In genomic region chr5:17219006-17219422, GRCh38 we compare ENCODE assay signal across 8 cellular contexts. TPM values are rescaled to one million over a fixed set of nuclear protein-coding genes. Genes with fewer than 3 reads are reported as not detected.
A peak's percentile ranks its signal among the peaks of the same experiment; 100 is the strongest.
DNase-seq lines count a peak whose midpoint lies in the region; ATAC-seq and TF ChIP-seq lines count a peak whose summit lies in the region.

No MANE protein-coding gene starts in this region.

- no peaks in the 10 kb centered on the region for H3K4me1 Mint-ChIP-seq in activated CD4-positive, alpha-beta memory T cell treated with anti-CD3 and anti-CD28 coated beads, Interleukin-2, amount 10 ng/mL, durations not matched to agents 7 days and 5 days

- H3K36me3 ChIP-seq in heart left ventricle: no peaks in the 10 kb centered on the region
- H3K36me3 ChIP-seq in iPS DF 6.9 (ENCODE audit: control insufficient read depth, insufficient read depth, low read length): no peaks in the 10 kb centered on the region
- H3K36me3 ChIP-seq in smooth muscle cell (ENCODE audit: low read depth): no peaks in the 10 kb centered on the region

- CTCF ChIA-PET in activated CD4-positive, alpha-beta memory T cell treated with anti-CD3 and anti-CD28 coated beads, Interleukin-2, amount 10 ng/mL, durations not matched to agents 7 days and 5 days (lab: Charles Lee): no interaction called here

- no peaks in the 10 kb centered on the region for H3K9me3 ChIP-seq in heart left ventricle
- H3K9me3 ChIP-seq in iPS DF 6.9 (ENCODE audit: control insufficient read depth, insufficient read depth, low read length): no peaks in the 10 kb centered on the region
- H3K9me3 ChIP-seq in smooth muscle cell (replicated peaks; ENCODE audit: low read depth): no peaks in the 10 kb centered on the region

- intact Hi-C loops in heart left ventricle (cut with DNase I) (loop anchor here in 7 of 10 donors (5.0 to 10.0 kb wide), 3 partner anchors 1066 to 1093 kb away; no protein-coding TSS in a partner anchor), left ventricle myocardium superior (cut with micrococcal nuclease) (loop anchor here (10.0 kb wide), 1 partner anchor 1086 kb away; no protein-coding TSS in a partner anchor)

- H3K4me3 ChIP-seq in heart left ventricle (peak overlapping the region in 11 of 12 donors; percentile 22 to 69 (median 50)), WI38 (ENCODE audit: low read depth, low read length) (peak overlapping the region; percentile 77), iPS DF 6.9 (ENCODE audit: low read length) (peak overlapping the region; percentile 86; the same call in 1 of the 2 replicates), smooth muscle cell (peak overlapping the region; percentile 81)

- H2AFZ ChIP-seq in smooth muscle cell (ENCODE audit: low read depth): no peak overlapping the region

- H3K79me2 ChIP-seq in smooth muscle cell (ENCODE audit: low read depth): peaks cover 67% of the 10 kb centered on the region

- H3K9me3 Mint-ChIP-seq in activated CD4-positive, alpha-beta memory T cell treated with anti-CD3 and anti-CD28 coated beads, Interleukin-2, amount 10 ng/mL, durations not matched to agents 7 days and 5 days: no peaks in the 10 kb centered on the region

- TF ChIP-seq CTCF in heart left ventricle (IDR thresholded peaks at IDR 0.05) (no peak), WI38 (IDR thresholded peaks at IDR 0.05; ENCODE audit: low read depth, low read length) (no peak), smooth muscle cell (IDR thresholded peaks at IDR 0.05; ENCODE audit: borderline replicate concordance, insufficient read depth, poor library complexity, severe bottlenecking) (no peak)

- H3K27ac ChIP-seq in heart left ventricle (no peak overlapping the region), iPS DF 6.9 (ENCODE audit: low read length) (no peak overlapping the region), smooth muscle cell (ENCODE audit: low read depth) (peak overlapping the region; percentile 94)

- DNase-seq in heart left ventricle (no peak), left ventricle myocardium superior (no peak), iPS DF 6.9 (ENCODE audit: low read depth, low spot score) (no peak), smooth muscle cell (lab: John Stamatoyannopoulos, UW; ENCODE audit: unreplicated experiment) (no peak), SHP77 (lab: John Stamatoyannopoulos, UW) (no peak)
- no peak for DNase-seq in activated CD4-positive, alpha-beta memory T cell treated with anti-CD3 and anti-CD28 coated beads, Interleukin-2, amount 10 ng/mL, durations not matched to agents 7 days and 5 days

- POLR2A ChIA-PET in activated CD4-positive, alpha-beta memory T cell treated with anti-CD3 and anti-CD28 coated beads, Interleukin-2, amount 10 ng/mL, durations not matched to agents 7 days and 5 days (lab: Charles Lee): no interaction called here

- H3K4me2 ChIP-seq in smooth muscle cell: peak overlapping the region; percentile 90

- no peaks in the 10 kb centered on the region for H3K36me3 Mint-ChIP-seq in activated CD4-positive, alpha-beta memory T cell treated with anti-CD3 and anti-CD28 coated beads, Interleukin-2, amount 10 ng/mL, durations not matched to agents 7 days and 5 days (ENCODE audit: low read depth)

- ATAC-seq in heart left ventricle: no peak
- ATAC-seq in left ventricle myocardium superior: no peak
- peak; percentile 18 for ATAC-seq in HG03439 (IDR thresholded peaks at IDR 0.05; ENCODE audit: unreplicated experiment)

- H4K20me1 ChIP-seq in smooth muscle cell (ENCODE audit: low read depth): peaks cover 53% of the 10 kb centered on the region

- H3K27me3 ChIP-seq in heart left ventricle: peaks cover 4 to 72% (median 34%) of the 10 kb centered on the region in 9 donors
- no peaks in the 10 kb centered on the region for H3K27me3 ChIP-seq in iPS DF 6.9 (ENCODE audit: control insufficient read depth, insufficient read depth, low read length)
- no peaks in the 10 kb centered on the region for H3K27me3 ChIP-seq in smooth muscle cell (ENCODE audit: low read depth)

- H3K4me1 ChIP-seq in heart left ventricle (peaks cover 0 to 28% (median 9%) of the 10 kb centered on the region in 12 donors), iPS DF 6.9 (ENCODE audit: control insufficient read depth, insufficient read depth, low read length) (peaks cover 7% of the 10 kb centered on the region; the same call in 1 of the 2 replicates), smooth muscle cell (ENCODE audit: low read depth) (peaks cover 61% of the 10 kb centered on the region)

- no peak overlapping the region for H3K4me3 Mint-ChIP-seq in activated CD4-positive, alpha-beta memory T cell treated with anti-CD3 and anti-CD28 coated beads, Interleukin-2, amount 10 ng/mL, durations not matched to agents 7 days and 5 days

- no peak for TF ChIP-seq POLR2A in heart left ventricle (IDR thresholded peaks at IDR 0.05)

- H3K27ac Mint-ChIP-seq in activated CD4-positive, alpha-beta memory T cell treated with anti-CD3 and anti-CD28 coated beads, Interleukin-2, amount 10 ng/mL, durations not matched to agents 7 days and 5 days: no peak overlapping the region

- 8 to 12% (median 8%) methylated on average over 9 to 20 of the region's 20 CpGs for WGBS in heart left ventricle, 4 donors
- no CpG with 5 or more reads among the region's 20 CpGs for WGBS in iPS DF 6.9 (ENCODE audit: insufficient coverage, insufficient read length)
- 1% methylated on average over 20 of the region's 20 CpGs for WGBS in smooth muscle cell (ENCODE audit: low lambda C conversion rate)

- H3F3A ChIP-seq in smooth muscle cell (ENCODE audit: low read depth): peaks cover 18% of the 10 kb centered on the region

- H3K9ac ChIP-seq in smooth muscle cell (ENCODE audit: low read depth): peak overlapping the region; percentile 97

- H3K27me3 Mint-ChIP-seq in activated CD4-positive, alpha-beta memory T cell treated with anti-CD3 and anti-CD28 coated beads, Interleukin-2, amount 10 ng/mL, durations not matched to agents 7 days and 5 days: peaks cover 39% of the 10 kb centered on the region

RNA-seq across cellular contexts. Expression of gene BASP1, which starts 1.6 kb away (rescaled TPM):
- total RNA-seq in heart left ventricle (10 to 100 TPM in 1 of 9 donors, 1 to 10 TPM in 7, under 1 TPM in 1; 0.66 to 13.6 (median 3.0) TPM), left ventricle myocardium superior (2.0 TPM), smooth muscle cell (194 and 196 TPM in 2 replicates)
- polyA plus RNA-seq in heart left ventricle (1 to 10 TPM; 1.3 to 2.1 TPM), smooth muscle cell (292 and 304 TPM in 2 replicates)
- not detected for total RNA-seq in activated CD4-positive, alpha-beta memory T cell treated with anti-CD3 and anti-CD28 coated beads, Interleukin-2, amount 10 ng/mL, durations not matched to agents 7 days and 5 days

Comparison
In these comparisons a context has a peak if more than half of its experiments do, and no peak if none do; other contexts are left out.
1. RNA of gene BASP1, which starts 1.6 kb away (total RNA-seq): 194 to 196 TPM in smooth muscle cell; 0.66 to 13.6 TPM in heart left ventricle, 2.0 TPM in left ventricle myocardium superior (single experiment) and not detected in activated CD4-positive, alpha-beta memory T cell treated with anti-CD3 and anti-CD28 coated beads, Interleukin-2, amount 10 ng/mL, durations not matched to agents 7 days and 5 days; every median in the first group is over 10 times any median in the second.
2. Peak in every context shown above with its lines, with median percentiles within 50 percentile points of each other: H3K4me3 ChIP-seq.